ENCODE assay signal across 9 cellular contexts in genomic region chr9:130183133-130183762, GRCh38. TPM values are rescaled to one million over a fixed set of nuclear protein-coding genes. Genes with fewer than 3 reads are reported as not detected.
A peak's percentile ranks its signal among the peaks of the same experiment; 100 is the strongest.
DNase-seq lines count a peak whose midpoint lies in the region; ATAC-seq and TF ChIP-seq lines count a peak whose summit lies in the region.
"Had no signal": no experiment of that assay in that cellular context is flagged by ENCODE, and none has a peak within 500 bp of the region (broad histone marks: within the 10 kb centered on the region; RNA-seq: fewer than 3 reads in every experiment).

No MANE protein-coding gene starts in this region.

- peak overlapping the region; percentile 52 for H3K4me2 ChIP-seq in mesenchymal stem cell (ENCODE audit: low read length, poor library complexity, severe bottlenecking)

- TF ChIP-seq POLR2A in erythroblast (IDR thresholded peaks at IDR 0.05; ENCODE audit: low read length): no peak

- ATAC-seq in left cardiac atrium (peak; percentile 15 to 67), Right ventricle myocardium inferior (no peak), GM21381 (IDR thresholded peaks at IDR 0.05; ENCODE audit: unreplicated experiment) (no peak)

- peaks cover 3% of the 10 kb centered on the region for H3K79me1 ChIP-seq in mesenchymal stem cell (replicated peaks; ENCODE audit: low read length, poor library complexity, severe bottlenecking)

- H3K4me3 ChIP-seq in mesenchymal stem cell (ENCODE audit: insufficient read depth in 1 of 2, low read depth in 1 of 2, low read length in 2 of 2): peak overlapping the region in 1 of 2 experiments; percentile 49

- H3K14ac ChIP-seq in mesenchymal stem cell (ENCODE audit: low read length in 2 of 2): no peak overlapping the region

- peak overlapping the region; percentile 95 for H2BK120ac ChIP-seq in mesenchymal stem cell (ENCODE audit: low read depth, low read length)

- peak overlapping the region; percentile 65 for H2BK15ac ChIP-seq in mesenchymal stem cell (ENCODE audit: low read depth, poor library complexity, severe bottlenecking)

- peaks cover 54% of the 10 kb centered on the region for H3K4me1 ChIP-seq in mesenchymal stem cell (ENCODE audit: control insufficient read depth, insufficient read depth, low read depth, low read length)

- peak overlapping the region; percentile 19 to 58 for H3K4ac ChIP-seq in mesenchymal stem cell (ENCODE audit: low read depth in 1 of 2, low read length in 2 of 2)

- H4K91ac ChIP-seq in mesenchymal stem cell (ENCODE audit: low read length): peak overlapping the region; percentile 70

- H2BK5ac ChIP-seq in mesenchymal stem cell (ENCODE audit: low read depth, low read length, poor library complexity, severe bottlenecking): peak overlapping the region; percentile 0

- H3K9me3 ChIP-seq in mesenchymal stem cell (ENCODE audit: control insufficient read depth, low read length): no peaks in the 10 kb centered on the region

- H2BK12ac ChIP-seq in mesenchymal stem cell (ENCODE audit: low read length in 2 of 2): peak overlapping the region; percentile 70 to 73

- peak overlapping the region; percentile 66 for H4K8ac ChIP-seq in mesenchymal stem cell (ENCODE audit: low read length)

- H3K27me3 ChIP-seq in mesenchymal stem cell (ENCODE audit: control insufficient read depth in 1 of 2, insufficient read depth in 1 of 2, low read length in 2 of 2): no peaks in the 10 kb centered on the region

- peak overlapping the region; percentile 65 for H3K9ac ChIP-seq in mesenchymal stem cell (ENCODE audit: low read length)

- intact Hi-C loops in left cardiac atrium (cut with DNase I): no loop called here
- intact Hi-C loops in Right ventricle myocardium inferior (cut with DNase I): no loop called here

- peaks cover 0 to 21% of the 10 kb centered on the region in 2 experiments for H3K36me3 ChIP-seq in mesenchymal stem cell (ENCODE audit: control insufficient read depth in 1 of 2, insufficient read depth in 2 of 2, low read depth in 1 of 2, low read length in 2 of 2)

- peak overlapping the region; percentile 15 to 50 for H3K18ac ChIP-seq in mesenchymal stem cell (ENCODE audit: low read depth in 1 of 2, low read length in 2 of 2)

- peak overlapping the region; percentile 78 for H2AK5ac ChIP-seq in mesenchymal stem cell (ENCODE audit: low read length, severe bottlenecking)

- WGBS in mesenchymal stem cell: 15% methylated on average over 7 of the region's 7 CpGs

- H3K27ac ChIP-seq in mesenchymal stem cell (ENCODE audit: low read length, poor library complexity, severe bottlenecking): peak overlapping the region; percentile 91

- no peak overlapping the region for H2AFZ ChIP-seq in mesenchymal stem cell (ENCODE audit: low read depth, low read length)

- DNase-seq in left cardiac atrium (no peak), Right ventricle myocardium inferior (ENCODE audit: missing footprints) (no peak), cerebellum (ENCODE audit: low spot score) (peak; percentile 55), mesenchymal stem cell (peak; percentile 82), NCI-H446 treated with DMSO at 0.1 percent for 48 hours (lab: John Stamatoyannopoulos, UW) (no peak), erythroblast (lab: John Stamatoyannopoulos, UW) (no peak), SIG-M5 (lab: John Stamatoyannopoulos, UW) (no peak)
- DNase-seq: NCI-H2171 treated with DMSO at 0.1 percent for 48 hours had no signal

- H3K23ac ChIP-seq in mesenchymal stem cell (ENCODE audit: low read length in 2 of 2): no peak overlapping the region

RNA-seq across cellular contexts. Expression of gene NCS1, which starts 11.0 kb away (rescaled TPM):
- total RNA-seq in left cardiac atrium (10 to 100 TPM in 1 of 2 donors, 1 to 10 TPM in 1; 8.2 to 11.5 TPM), Right ventricle myocardium inferior (5.0 TPM), cerebellum (85.0 TPM)
- 38.8 TPM for polyA plus RNA-seq in mesenchymal stem cell (2013, experiment 1 of 2)
- 37.7 TPM for polyA plus RNA-seq in mesenchymal stem cell (2013, experiment 2 of 2)

Comparison
In these comparisons a context has a peak if more than half of its experiments do, and no peak if none do; other contexts are left out.
1. ATAC-seq: peak in left cardiac atrium (2 of 2); none in Right ventricle myocardium inferior (single experiment) and GM21381 (single experiment).
2. DNase-seq: peak in cerebellum (single experiment) and mesenchymal stem cell (single experiment); none in left cardiac atrium (single experiment), Right ventricle myocardium inferior (single experiment), NCI-H446 treated with DMSO at 0.1 percent for 48 hours (single experiment), erythroblast (0 of 2) and SIG-M5 (single experiment).